In the genomic region with DNA sequence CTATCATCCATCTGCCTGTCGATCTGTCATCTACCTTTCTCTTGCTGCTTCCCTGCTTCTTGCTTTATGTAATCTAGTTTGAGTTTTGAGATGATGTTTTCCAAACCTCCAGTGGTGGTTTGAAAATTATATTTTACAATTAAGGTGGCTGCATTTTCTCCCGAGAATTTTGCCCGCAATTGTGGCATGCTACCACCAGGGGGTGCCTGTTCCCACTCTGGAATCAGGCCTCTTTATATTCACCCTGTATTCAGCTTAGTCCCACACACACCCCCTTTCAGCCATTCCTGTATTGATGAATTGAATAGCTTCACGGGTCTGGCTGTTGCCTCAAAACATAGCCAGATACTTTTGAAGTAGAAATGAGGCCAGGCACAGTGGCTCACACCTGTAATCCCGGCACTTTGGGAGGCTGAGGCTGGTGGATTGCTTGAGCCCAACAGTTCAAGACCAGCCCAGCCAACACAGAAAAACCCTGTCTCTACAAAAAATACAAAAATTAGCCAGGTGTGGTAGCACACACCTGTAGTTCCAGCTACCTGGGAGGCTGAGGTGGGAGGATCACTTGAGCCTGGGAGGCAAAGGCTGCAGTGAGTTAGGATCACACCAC, we compare ENCODE assay signal across 1 cellular context.
TF ChIP-seq lines count a peak whose summit lies in the region.

No MANE protein-coding gene starts in this region.

TF ChIP-seq in GM23338, 12 proteins besides CTCF, POLR2A, EP300 and RAD21 (continued from another document):
- TF ChIP-seq, protein P1, sequence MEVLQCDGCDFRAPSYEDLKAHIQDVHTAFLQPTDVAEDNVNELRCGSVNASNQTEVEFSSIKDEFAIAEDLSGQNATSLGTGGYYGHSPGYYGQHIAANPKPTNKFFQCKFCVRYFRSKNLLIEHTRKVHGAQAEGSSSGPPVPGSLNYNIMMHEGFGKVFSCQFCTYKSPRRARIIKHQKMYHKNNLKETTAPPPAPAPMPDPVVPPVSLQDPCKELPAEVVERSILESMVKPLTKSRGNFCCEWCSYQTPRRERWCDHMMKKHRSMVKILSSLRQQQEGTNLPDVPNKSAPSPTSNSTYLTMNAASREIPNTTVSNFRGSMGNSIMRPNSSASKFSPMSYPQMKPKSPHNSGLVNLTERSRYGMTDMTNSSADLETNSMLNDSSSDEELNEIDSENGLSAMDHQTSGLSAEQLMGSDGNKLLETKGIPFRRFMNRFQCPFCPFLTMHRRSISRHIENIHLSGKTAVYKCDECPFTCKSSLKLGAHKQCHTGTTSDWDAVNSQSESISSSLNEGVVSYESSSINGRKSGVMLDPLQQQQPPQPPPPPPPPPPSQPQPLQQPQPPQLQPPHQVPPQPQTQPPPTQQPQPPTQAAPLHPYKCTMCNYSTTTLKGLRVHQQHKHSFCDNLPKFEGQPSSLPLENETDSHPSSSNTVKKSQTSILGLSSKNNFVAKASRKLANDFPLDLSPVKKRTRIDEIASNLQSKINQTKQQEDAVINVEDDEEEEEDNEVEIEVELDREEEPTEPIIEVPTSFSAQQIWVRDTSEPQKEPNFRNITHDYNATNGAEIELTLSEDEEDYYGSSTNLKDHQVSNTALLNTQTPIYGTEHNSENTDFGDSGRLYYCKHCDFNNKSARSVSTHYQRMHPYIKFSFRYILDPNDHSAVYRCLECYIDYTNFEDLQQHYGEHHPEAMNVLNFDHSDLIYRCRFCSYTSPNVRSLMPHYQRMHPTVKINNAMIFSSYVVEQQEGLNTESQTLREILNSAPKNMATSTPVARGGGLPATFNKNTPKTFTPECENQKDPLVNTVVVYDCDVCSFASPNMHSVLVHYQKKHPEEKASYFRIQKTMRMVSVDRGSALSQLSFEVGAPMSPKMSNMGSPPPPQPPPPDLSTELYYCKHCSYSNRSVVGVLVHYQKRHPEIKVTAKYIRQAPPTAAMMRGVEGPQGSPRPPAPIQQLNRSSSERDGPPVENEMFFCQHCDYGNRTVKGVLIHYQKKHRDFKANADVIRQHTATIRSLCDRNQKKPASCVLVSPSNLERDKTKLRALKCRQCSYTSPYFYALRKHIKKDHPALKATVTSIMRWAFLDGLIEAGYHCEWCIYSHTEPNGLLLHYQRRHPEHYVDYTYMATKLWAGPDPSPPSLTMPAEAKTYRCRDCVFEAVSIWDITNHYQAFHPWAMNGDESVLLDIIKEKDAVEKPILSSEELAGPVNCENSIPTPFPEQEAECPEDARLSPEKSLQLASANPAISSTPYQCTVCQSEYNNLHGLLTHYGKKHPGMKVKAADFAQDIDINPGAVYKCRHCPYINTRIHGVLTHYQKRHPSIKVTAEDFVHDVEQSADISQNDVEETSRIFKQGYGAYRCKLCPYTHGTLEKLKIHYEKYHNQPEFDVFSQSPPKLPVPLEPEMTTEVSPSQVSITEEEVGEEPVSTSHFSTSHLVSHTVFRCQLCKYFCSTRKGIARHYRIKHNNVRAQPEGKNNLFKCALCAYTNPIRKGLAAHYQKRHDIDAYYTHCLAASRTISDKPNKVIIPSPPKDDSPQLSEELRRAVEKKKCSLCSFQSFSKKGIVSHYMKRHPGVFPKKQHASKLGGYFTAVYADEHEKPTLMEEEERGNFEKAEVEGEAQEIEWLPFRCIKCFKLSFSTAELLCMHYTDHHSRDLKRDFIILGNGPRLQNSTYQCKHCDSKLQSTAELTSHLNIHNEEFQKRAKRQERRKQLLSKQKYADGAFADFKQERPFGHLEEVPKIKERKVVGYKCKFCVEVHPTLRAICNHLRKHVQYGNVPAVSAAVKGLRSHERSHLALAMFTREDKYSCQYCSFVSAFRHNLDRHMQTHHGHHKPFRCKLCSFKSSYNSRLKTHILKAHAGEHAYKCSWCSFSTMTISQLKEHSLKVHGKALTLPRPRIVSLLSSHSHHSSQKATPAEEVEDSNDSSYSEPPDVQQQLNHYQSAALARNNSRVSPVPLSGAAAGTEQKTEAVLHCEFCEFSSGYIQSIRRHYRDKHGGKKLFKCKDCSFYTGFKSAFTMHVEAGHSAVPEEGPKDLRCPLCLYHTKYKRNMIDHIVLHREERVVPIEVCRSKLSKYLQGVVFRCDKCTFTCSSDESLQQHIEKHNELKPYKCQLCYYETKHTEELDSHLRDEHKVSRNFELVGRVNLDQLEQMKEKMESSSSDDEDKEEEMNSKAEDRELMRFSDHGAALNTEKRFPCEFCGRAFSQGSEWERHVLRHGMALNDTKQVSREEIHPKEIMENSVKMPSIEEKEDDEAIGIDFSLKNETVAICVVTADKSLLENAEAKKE (CRISPR knock-in tag; IDR thresholded peaks at IDR 0.05): no peak
- TF ChIP-seq EZH2phosphoT487 (IDR thresholded peaks at IDR 0.05; ENCODE audit: unreplicated experiment) (no peak), CREB1 (CRISPR knock-in tag; IDR thresholded peaks at IDR 0.05; ENCODE audit: low read depth) (no peak), ZNF331 (CRISPR knock-in tag; IDR thresholded peaks at IDR 0.05; ENCODE audit: low read depth) (no peak), NANOG (IDR thresholded peaks at IDR 0.05; ENCODE audit: borderline replicate concordance) (no peak), JUNB (IDR thresholded peaks at IDR 0.05; ENCODE audit: unreplicated experiment) (no peak), EZH2 (IDR thresholded peaks at IDR 0.05; ENCODE audit: low read depth, unreplicated experiment) (no peak), STAT1 (IDR thresholded peaks at IDR 0.05; ENCODE audit: unreplicated experiment) (no peak)
- TF ChIP-seq, protein P2, sequence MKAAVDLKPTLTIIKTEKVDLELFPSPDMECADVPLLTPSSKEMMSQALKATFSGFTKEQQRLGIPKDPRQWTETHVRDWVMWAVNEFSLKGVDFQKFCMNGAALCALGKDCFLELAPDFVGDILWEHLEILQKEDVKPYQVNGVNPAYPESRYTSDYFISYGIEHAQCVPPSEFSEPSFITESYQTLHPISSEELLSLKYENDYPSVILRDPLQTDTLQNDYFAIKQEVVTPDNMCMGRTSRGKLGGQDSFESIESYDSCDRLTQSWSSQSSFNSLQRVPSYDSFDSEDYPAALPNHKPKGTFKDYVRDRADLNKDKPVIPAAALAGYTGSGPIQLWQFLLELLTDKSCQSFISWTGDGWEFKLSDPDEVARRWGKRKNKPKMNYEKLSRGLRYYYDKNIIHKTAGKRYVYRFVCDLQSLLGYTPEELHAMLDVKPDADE (IDR thresholded peaks at IDR 0.05): no peak
